ENCODE assay signal across 8 cellular contexts in genomic region chr1:45359882-45360513, GRCh38. TPM values are rescaled to one million over a fixed set of nuclear protein-coding genes. Genes with fewer than 3 reads are reported as not detected.
A peak's percentile ranks its signal among the peaks of the same experiment; 100 is the strongest.
DNase-seq lines count a peak whose midpoint lies in the region; ATAC-seq and TF ChIP-seq lines count a peak whose summit lies in the region.

No MANE protein-coding gene starts in this region.

- H3K4me3 ChIP-seq in astrocyte of the spinal cord (ENCODE audit: low read depth, low read length), result no peak overlapping the region
- H3K4me3 ChIP-seq in iPS-15b (ENCODE audit: low read depth, low read length), result no peak overlapping the region
- no peak overlapping the region for H3K4me3 ChIP-seq in skin epidermis

- peak; percentile 59 for TF ChIP-seq CTCF in astrocyte of the spinal cord (IDR thresholded peaks at IDR 0.05; ENCODE audit: low read depth, low read length)

- H3K27ac ChIP-seq in skin epidermis, result peak overlapping the region in 17 of 21 experiments; percentile 3 to 72 (median 47)

- ATAC-seq in HG03469 (IDR thresholded peaks at IDR 0.05; ENCODE audit: unreplicated experiment), result no peak
- ATAC-seq in HG02678 (IDR thresholded peaks at IDR 0.05; ENCODE audit: unreplicated experiment), result no peak

- peak overlapping the region; percentile 9 for H3K9ac ChIP-seq in iPS-15b (ENCODE audit: low read depth, low read length)

- in situ Hi-C loops in SK-MEL-5 (cut with HindIII; ENCODE audit: low pct_unique_long_range_greater_than_20kb, low sequenced_read_pairs) (no loop called here), astrocyte of the spinal cord (cut with HindIII; ENCODE audit: low sequenced_read_pairs) (no loop called here)

- DNase-seq in DMS153 treated with DMSO at 0.1 percent for 48 hours (lab: John Stamatoyannopoulos, UW; ENCODE audit: unreplicated experiment) (peak; percentile 22), Kasumi-1 (lab: John Stamatoyannopoulos, UW) (peak; percentile 74 to 81), SK-MEL-5 (ENCODE audit: low read depth, low spot score) (peak; percentile 60), astrocyte of the spinal cord (ENCODE audit: low read depth, low spot score) (peak; percentile 69)

- no peaks in the 10 kb centered on the region for H3K9me3 ChIP-seq in iPS-15b (ENCODE audit: control insufficient read depth, insufficient read depth, low read length)

- H3K4me1 ChIP-seq in iPS-15b (ENCODE audit: control insufficient read depth, insufficient read depth, low read length), result peaks cover 8% of the 10 kb centered on the region

- H3K27me3 ChIP-seq in iPS-15b (ENCODE audit: control insufficient read depth, insufficient read depth, low read length), result no peaks in the 10 kb centered on the region

- no peaks in the 10 kb centered on the region for H3K36me3 ChIP-seq in iPS-15b (ENCODE audit: control insufficient read depth, insufficient read depth, low read length)

RNA-seq across cellular contexts. Expression of gene MUTYH, which starts 19.8 kb away (rescaled TPM):
- 12.4 and 13.0 TPM in 2 replicates for total RNA-seq in SK-MEL-5 (2014; rRNA removed; shearing (Covaris generic))
- 14.0 and 14.8 TPM in 2 replicates for polyA plus RNA-seq in SK-MEL-5 (2015; cell fraction: cytosol; rRNA removed)
- polyA plus RNA-seq in SK-MEL-5 (2015; cell fraction: nucleus; rRNA removed), result 168 and 169 TPM in 2 replicates

RNA-seq across cellular contexts. Expression of gene TOE1, which starts 20.0 kb away (rescaled TPM):
- 10.5 and 13.5 TPM in 2 replicates for total RNA-seq in SK-MEL-5 (2014; rRNA removed; shearing (Covaris generic))
- polyA plus RNA-seq in SK-MEL-5 (2015; cell fraction: cytosol; rRNA removed), result 15.1 and 15.8 TPM in 2 replicates
- 21.0 and 32.2 TPM in 2 replicates for polyA plus RNA-seq in SK-MEL-5 (2015; cell fraction: nucleus; rRNA removed)

RNA-seq across cellular contexts. Expression of gene HPDL, which starts 33.3 kb away (rescaled TPM):
- not detected in 2 replicates for total RNA-seq in SK-MEL-5 (2014; rRNA removed; shearing (Covaris generic))
- polyA plus RNA-seq in SK-MEL-5 (2015; cell fraction: cytosol; rRNA removed), result 0.13 TPM in 1 of 2 replicates, not detected in the other
- not detected in 2 replicates for polyA plus RNA-seq in SK-MEL-5 (2015; cell fraction: nucleus; rRNA removed)

Comparison
In these comparisons a context has a peak if more than half of its experiments do, and no peak if none do; other contexts are left out.
1. DNase-seq: peak in every context shown above with its lines; median percentile 78 in Kasumi-1; 69 in astrocyte of the spinal cord; 60 in SK-MEL-5; 22 in DMS153 treated with DMSO at 0.1 percent for 48 hours.